ENCODE assay signal across 1 cellular context in genomic region chr11:133414503-133414902, GRCh38.
TF ChIP-seq lines count a peak whose summit lies in the region.

No MANE protein-coding gene starts in this region.

TF ChIP-seq in GM23338, 12 proteins besides CTCF, POLR2A, EP300 and RAD21 (continued from another document):
- TF ChIP-seq, protein P1, sequence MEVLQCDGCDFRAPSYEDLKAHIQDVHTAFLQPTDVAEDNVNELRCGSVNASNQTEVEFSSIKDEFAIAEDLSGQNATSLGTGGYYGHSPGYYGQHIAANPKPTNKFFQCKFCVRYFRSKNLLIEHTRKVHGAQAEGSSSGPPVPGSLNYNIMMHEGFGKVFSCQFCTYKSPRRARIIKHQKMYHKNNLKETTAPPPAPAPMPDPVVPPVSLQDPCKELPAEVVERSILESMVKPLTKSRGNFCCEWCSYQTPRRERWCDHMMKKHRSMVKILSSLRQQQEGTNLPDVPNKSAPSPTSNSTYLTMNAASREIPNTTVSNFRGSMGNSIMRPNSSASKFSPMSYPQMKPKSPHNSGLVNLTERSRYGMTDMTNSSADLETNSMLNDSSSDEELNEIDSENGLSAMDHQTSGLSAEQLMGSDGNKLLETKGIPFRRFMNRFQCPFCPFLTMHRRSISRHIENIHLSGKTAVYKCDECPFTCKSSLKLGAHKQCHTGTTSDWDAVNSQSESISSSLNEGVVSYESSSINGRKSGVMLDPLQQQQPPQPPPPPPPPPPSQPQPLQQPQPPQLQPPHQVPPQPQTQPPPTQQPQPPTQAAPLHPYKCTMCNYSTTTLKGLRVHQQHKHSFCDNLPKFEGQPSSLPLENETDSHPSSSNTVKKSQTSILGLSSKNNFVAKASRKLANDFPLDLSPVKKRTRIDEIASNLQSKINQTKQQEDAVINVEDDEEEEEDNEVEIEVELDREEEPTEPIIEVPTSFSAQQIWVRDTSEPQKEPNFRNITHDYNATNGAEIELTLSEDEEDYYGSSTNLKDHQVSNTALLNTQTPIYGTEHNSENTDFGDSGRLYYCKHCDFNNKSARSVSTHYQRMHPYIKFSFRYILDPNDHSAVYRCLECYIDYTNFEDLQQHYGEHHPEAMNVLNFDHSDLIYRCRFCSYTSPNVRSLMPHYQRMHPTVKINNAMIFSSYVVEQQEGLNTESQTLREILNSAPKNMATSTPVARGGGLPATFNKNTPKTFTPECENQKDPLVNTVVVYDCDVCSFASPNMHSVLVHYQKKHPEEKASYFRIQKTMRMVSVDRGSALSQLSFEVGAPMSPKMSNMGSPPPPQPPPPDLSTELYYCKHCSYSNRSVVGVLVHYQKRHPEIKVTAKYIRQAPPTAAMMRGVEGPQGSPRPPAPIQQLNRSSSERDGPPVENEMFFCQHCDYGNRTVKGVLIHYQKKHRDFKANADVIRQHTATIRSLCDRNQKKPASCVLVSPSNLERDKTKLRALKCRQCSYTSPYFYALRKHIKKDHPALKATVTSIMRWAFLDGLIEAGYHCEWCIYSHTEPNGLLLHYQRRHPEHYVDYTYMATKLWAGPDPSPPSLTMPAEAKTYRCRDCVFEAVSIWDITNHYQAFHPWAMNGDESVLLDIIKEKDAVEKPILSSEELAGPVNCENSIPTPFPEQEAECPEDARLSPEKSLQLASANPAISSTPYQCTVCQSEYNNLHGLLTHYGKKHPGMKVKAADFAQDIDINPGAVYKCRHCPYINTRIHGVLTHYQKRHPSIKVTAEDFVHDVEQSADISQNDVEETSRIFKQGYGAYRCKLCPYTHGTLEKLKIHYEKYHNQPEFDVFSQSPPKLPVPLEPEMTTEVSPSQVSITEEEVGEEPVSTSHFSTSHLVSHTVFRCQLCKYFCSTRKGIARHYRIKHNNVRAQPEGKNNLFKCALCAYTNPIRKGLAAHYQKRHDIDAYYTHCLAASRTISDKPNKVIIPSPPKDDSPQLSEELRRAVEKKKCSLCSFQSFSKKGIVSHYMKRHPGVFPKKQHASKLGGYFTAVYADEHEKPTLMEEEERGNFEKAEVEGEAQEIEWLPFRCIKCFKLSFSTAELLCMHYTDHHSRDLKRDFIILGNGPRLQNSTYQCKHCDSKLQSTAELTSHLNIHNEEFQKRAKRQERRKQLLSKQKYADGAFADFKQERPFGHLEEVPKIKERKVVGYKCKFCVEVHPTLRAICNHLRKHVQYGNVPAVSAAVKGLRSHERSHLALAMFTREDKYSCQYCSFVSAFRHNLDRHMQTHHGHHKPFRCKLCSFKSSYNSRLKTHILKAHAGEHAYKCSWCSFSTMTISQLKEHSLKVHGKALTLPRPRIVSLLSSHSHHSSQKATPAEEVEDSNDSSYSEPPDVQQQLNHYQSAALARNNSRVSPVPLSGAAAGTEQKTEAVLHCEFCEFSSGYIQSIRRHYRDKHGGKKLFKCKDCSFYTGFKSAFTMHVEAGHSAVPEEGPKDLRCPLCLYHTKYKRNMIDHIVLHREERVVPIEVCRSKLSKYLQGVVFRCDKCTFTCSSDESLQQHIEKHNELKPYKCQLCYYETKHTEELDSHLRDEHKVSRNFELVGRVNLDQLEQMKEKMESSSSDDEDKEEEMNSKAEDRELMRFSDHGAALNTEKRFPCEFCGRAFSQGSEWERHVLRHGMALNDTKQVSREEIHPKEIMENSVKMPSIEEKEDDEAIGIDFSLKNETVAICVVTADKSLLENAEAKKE (CRISPR knock-in tag; IDR thresholded peaks at IDR 0.05) = no peak
- TF ChIP-seq, protein P2, sequence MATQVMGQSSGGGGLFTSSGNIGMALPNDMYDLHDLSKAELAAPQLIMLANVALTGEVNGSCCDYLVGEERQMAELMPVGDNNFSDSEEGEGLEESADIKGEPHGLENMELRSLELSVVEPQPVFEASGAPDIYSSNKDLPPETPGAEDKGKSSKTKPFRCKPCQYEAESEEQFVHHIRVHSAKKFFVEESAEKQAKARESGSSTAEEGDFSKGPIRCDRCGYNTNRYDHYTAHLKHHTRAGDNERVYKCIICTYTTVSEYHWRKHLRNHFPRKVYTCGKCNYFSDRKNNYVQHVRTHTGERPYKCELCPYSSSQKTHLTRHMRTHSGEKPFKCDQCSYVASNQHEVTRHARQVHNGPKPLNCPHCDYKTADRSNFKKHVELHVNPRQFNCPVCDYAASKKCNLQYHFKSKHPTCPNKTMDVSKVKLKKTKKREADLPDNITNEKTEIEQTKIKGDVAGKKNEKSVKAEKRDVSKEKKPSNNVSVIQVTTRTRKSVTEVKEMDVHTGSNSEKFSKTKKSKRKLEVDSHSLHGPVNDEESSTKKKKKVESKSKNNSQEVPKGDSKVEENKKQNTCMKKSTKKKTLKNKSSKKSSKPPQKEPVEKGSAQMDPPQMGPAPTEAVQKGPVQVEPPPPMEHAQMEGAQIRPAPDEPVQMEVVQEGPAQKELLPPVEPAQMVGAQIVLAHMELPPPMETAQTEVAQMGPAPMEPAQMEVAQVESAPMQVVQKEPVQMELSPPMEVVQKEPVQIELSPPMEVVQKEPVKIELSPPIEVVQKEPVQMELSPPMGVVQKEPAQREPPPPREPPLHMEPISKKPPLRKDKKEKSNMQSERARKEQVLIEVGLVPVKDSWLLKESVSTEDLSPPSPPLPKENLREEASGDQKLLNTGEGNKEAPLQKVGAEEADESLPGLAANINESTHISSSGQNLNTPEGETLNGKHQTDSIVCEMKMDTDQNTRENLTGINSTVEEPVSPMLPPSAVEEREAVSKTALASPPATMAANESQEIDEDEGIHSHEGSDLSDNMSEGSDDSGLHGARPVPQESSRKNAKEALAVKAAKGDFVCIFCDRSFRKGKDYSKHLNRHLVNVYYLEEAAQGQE (IDR thresholded peaks at IDR 0.05; ENCODE audit: unreplicated experiment) = no peak
- TF ChIP-seq EZH2phosphoT487 (IDR thresholded peaks at IDR 0.05; ENCODE audit: unreplicated experiment) (no peak), CREB1 (CRISPR knock-in tag; IDR thresholded peaks at IDR 0.05; ENCODE audit: low read depth) (no peak), NANOG (IDR thresholded peaks at IDR 0.05; ENCODE audit: borderline replicate concordance) (no peak), STAT1 (IDR thresholded peaks at IDR 0.05; ENCODE audit: unreplicated experiment) (no peak), ZNF331 (CRISPR knock-in tag; IDR thresholded peaks at IDR 0.05; ENCODE audit: low read depth) (no peak), POLR2AphosphoS5 (IDR thresholded peaks at IDR 0.05; ENCODE audit: low read depth) (no peak)
- TF ChIP-seq, protein P3, sequence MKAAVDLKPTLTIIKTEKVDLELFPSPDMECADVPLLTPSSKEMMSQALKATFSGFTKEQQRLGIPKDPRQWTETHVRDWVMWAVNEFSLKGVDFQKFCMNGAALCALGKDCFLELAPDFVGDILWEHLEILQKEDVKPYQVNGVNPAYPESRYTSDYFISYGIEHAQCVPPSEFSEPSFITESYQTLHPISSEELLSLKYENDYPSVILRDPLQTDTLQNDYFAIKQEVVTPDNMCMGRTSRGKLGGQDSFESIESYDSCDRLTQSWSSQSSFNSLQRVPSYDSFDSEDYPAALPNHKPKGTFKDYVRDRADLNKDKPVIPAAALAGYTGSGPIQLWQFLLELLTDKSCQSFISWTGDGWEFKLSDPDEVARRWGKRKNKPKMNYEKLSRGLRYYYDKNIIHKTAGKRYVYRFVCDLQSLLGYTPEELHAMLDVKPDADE (IDR thresholded peaks at IDR 0.05) = no peak
